Comparison of ENCODE assay signal across 8 cellular contexts in genomic region chr21:46048926-46049889, GRCh38. TPM values are rescaled to one million over a fixed set of nuclear protein-coding genes. Genes with fewer than 3 reads are reported as not detected.
DNase-seq lines count a peak whose midpoint lies in the region; ATAC-seq, FAIRE-seq and TF ChIP-seq lines count a peak whose summit lies in the region.

No MANE protein-coding gene starts in this region.

- DNase-seq in NCI-H748 (lab: John Stamatoyannopoulos, UW; ENCODE audit: unreplicated experiment), result peak; percentile 58
- peak; percentile 100 for DNase-seq in fibroblast of pulmonary artery (ENCODE audit: low read depth)
- DNase-seq in pancreas, result peak in 2 of 6 donors; percentile 36 to 40
- DNase-seq in OCI-LY7 (ENCODE audit: low spot score), result no peak
- no peak for DNase-seq in activated gamma-delta T cell treated with Interleukin-2 at 50 U/mL for 16 hours
- no peak for DNase-seq in activated CD8-positive, alpha-beta T cell treated with anti-CD3 and anti-CD28 coated beads, Interleukin-2, amount 10 ng/mL, durations not matched to agents 7 days and 5 days
- no peak for DNase-seq in activated CD4-positive, alpha-beta T cell treated with anti-CD3 and anti-CD28 coated beads, Interleukin-2, amount 50 U/mL, for 4 hours

- no peaks in the 10 kb centered on the region for H3K4me1 Mint-ChIP-seq in activated CD8-positive, alpha-beta T cell treated with anti-CD3 and anti-CD28 coated beads, Interleukin-2, amount 10 ng/mL, durations not matched to agents 7 days and 5 days (ENCODE audit: low read depth)

- no peaks in the 10 kb centered on the region for H3K9me3 Mint-ChIP-seq in activated CD8-positive, alpha-beta T cell treated with anti-CD3 and anti-CD28 coated beads, Interleukin-2, amount 10 ng/mL, durations not matched to agents 7 days and 5 days (ENCODE audit: insufficient read depth)

- intact Hi-C loops in pancreas (cut with DNase I), result no loop called here
- intact Hi-C loops in OCI-LY7 (cut with micrococcal nuclease; ENCODE audit: unreplicated experiment), result no loop called here

- no peaks in the 10 kb centered on the region for H3K36me3 Mint-ChIP-seq in activated CD8-positive, alpha-beta T cell treated with anti-CD3 and anti-CD28 coated beads, Interleukin-2, amount 10 ng/mL, durations not matched to agents 7 days and 5 days (ENCODE audit: low read depth)

- POLR2A ChIA-PET in OCI-LY7 (lab: Charles Lee), result no interaction called here
- POLR2A ChIA-PET in activated CD8-positive, alpha-beta T cell treated with anti-CD3 and anti-CD28 coated beads, Interleukin-2, amount 10 ng/mL, durations not matched to agents 7 days and 5 days (lab: Charles Lee), result no interaction called here

- peak; percentile 35 to 84 (median 74) for ATAC-seq in pancreas
- ATAC-seq in activated CD8-positive, alpha-beta T cell treated with anti-CD3 and anti-CD28 coated beads, Interleukin-2, amount 10 ng/mL, durations not matched to agents 7 days and 5 days, result no peak

- FAIRE-seq in pancreas (lab: Jason Lieb, UNC), result no peak

- peaks cover 3% of the 10 kb centered on the region for H3K27me3 Mint-ChIP-seq in activated CD8-positive, alpha-beta T cell treated with anti-CD3 and anti-CD28 coated beads, Interleukin-2, amount 10 ng/mL, durations not matched to agents 7 days and 5 days (ENCODE audit: low read depth)

- H3K9me2 ChIP-seq in OCI-LY7 (ENCODE audit: insufficient read depth, low read length), result no peaks in the 10 kb centered on the region

- peaks cover 12% of the 10 kb centered on the region for H3K27me3 ChIP-seq in BLaER1
- no peaks in the 10 kb centered on the region for H3K27me3 ChIP-seq in pancreas

- no peak overlapping the region for H3K9ac ChIP-seq in BLaER1

- H3K27ac ChIP-seq in BLaER1, result no peak overlapping the region
- no peak overlapping the region for H3K27ac ChIP-seq in pancreas
- H3K27ac ChIP-seq in OCI-LY7 (ENCODE audit: low read depth, low read length, poor library complexity, severe bottlenecking), result no peak overlapping the region

- no peak overlapping the region for H3K4me3 Mint-ChIP-seq in activated CD8-positive, alpha-beta T cell treated with anti-CD3 and anti-CD28 coated beads, Interleukin-2, amount 10 ng/mL, durations not matched to agents 7 days and 5 days

- peaks cover 18% of the 10 kb centered on the region for H3K4me1 ChIP-seq in BLaER1
- no peaks in the 10 kb centered on the region for H3K4me1 ChIP-seq in pancreas
- H3K4me1 ChIP-seq in OCI-LY7 (ENCODE audit: insufficient read depth, low read length, poor library complexity, severe bottlenecking), result no peaks in the 10 kb centered on the region

- no peaks in the 10 kb centered on the region for H3K79me2 ChIP-seq in OCI-LY7 (ENCODE audit: insufficient read depth, low read depth, low read length)

- H3K36me3 ChIP-seq in BLaER1, result no peaks in the 10 kb centered on the region
- H3K36me3 ChIP-seq in pancreas, result no peaks in the 10 kb centered on the region
- H3K36me3 ChIP-seq in OCI-LY7 (ENCODE audit: insufficient read depth, low read length), result no peaks in the 10 kb centered on the region

- H3K4me3 ChIP-seq in BLaER1, result no peak overlapping the region
- no peak overlapping the region for H3K4me3 ChIP-seq in fibroblast of pulmonary artery (replicated peaks; ENCODE audit: low read depth, low read length)
- no peak overlapping the region for H3K4me3 ChIP-seq in pancreas
- no peak overlapping the region for H3K4me3 ChIP-seq in OCI-LY7 (ENCODE audit: low read depth, low read length, poor library complexity, severe bottlenecking)

- H2AFZ ChIP-seq in OCI-LY7 (ENCODE audit: low read length), result no peak overlapping the region

- no peak overlapping the region for H3K27ac Mint-ChIP-seq in activated CD8-positive, alpha-beta T cell treated with anti-CD3 and anti-CD28 coated beads, Interleukin-2, amount 10 ng/mL, durations not matched to agents 7 days and 5 days

- H3K9me3 ChIP-seq in BLaER1 (no peaks in the 10 kb centered on the region), pancreas (no peaks in the 10 kb centered on the region), OCI-LY7 (ENCODE audit: low read length) (no peaks in the 10 kb centered on the region)

- BruUV-seq in OCI-LY7 (replicated peaks; lab: Mats Ljungman, UMichigan), result no TSS peak

- 22 to 23% methylated on average over 27 of the region's 27 CpGs for WGBS in pancreas, 2 donors

- TF ChIP-seq CTCF in fibroblast of pulmonary artery (IDR thresholded peaks at IDR 0.05; ENCODE audit: low read length, missing control alignments) (no peak), pancreas (IDR thresholded peaks at IDR 0.05) (no peak), OCI-LY7 (conservative IDR thresholded peaks at IDR 0.05; ENCODE audit: low read length) (no peak)

- H3K4me2 ChIP-seq in BLaER1 (peak overlapping the region; percentile 52), OCI-LY7 (ENCODE audit: low read length) (no peak overlapping the region)

- CTCF ChIA-PET in OCI-LY7 (lab: Charles Lee; ENCODE audit: unreplicated experiment), result no interaction called here
- CTCF ChIA-PET in activated CD8-positive, alpha-beta T cell treated with anti-CD3 and anti-CD28 coated beads, Interleukin-2, amount 10 ng/mL, durations not matched to agents 7 days and 5 days (lab: Charles Lee), result no interaction called here

- no peaks in the 10 kb centered on the region; the same call in 1 of the 2 replicates for H4K20me1 ChIP-seq in BLaER1
- H4K20me1 ChIP-seq in OCI-LY7 (ENCODE audit: insufficient read depth, low read length), result no peaks in the 10 kb centered on the region

RNA-seq across cellular contexts. Expression of gene COL6A2, which starts 48.7 kb away (rescaled TPM):
- total RNA-seq in pancreas (100 to 1,000 TPM in 1 of 6 donors, 10 to 100 TPM in 5; 15.2 to 135 (median 45.5) TPM), OCI-LY7 (2022) (not detected in 2 replicates)
- 100 to 1,000 TPM in 1 of 2 donors, 10 to 100 TPM in 1; 66.9 to 116 TPM for polyA plus RNA-seq in pancreas
- 0.13 TPM in 1 of 2 replicates, not detected in the other for total RNA-seq in OCI-LY7 (2014; rRNA removed; shearing (Covaris generic))
- total RNA-seq in activated CD8-positive, alpha-beta T cell treated with anti-CD3 and anti-CD28 coated beads, Interleukin-2, amount 10 ng/mL, durations not matched to agents 7 days and 5 days, result 1 to 10 TPM; 6.0 to 7.2 TPM

Comparison
In these comparisons a context has a peak if more than half of its experiments do, and no peak if none do; other contexts are left out.
1. DNase-seq: peak in NCI-H748 (single experiment) and fibroblast of pulmonary artery (single experiment); none in OCI-LY7 (single experiment), activated gamma-delta T cell treated with Interleukin-2 at 50 U/mL for 16 hours (single experiment), activated CD8-positive, alpha-beta T cell treated with anti-CD3 and anti-CD28 coated beads, Interleukin-2, amount 10 ng/mL, durations not matched to agents 7 days and 5 days (single experiment) and activated CD4-positive, alpha-beta T cell treated with anti-CD3 and anti-CD28 coated beads, Interleukin-2, amount 50 U/mL, for 4 hours (0 of 2).
2. RNA of gene COL6A2, which starts 48.7 kb away (total RNA-seq): 15.2 to 135 TPM in pancreas and 6.0 to 7.2 TPM in activated CD8-positive, alpha-beta T cell treated with anti-CD3 and anti-CD28 coated beads, Interleukin-2, amount 10 ng/mL, durations not matched to agents 7 days and 5 days; 0.13 TPM in OCI-LY7; every median in the first group is over 4 times any median in the second.